ENCODE assay signal across 10 cellular contexts in the genomic region with DNA sequence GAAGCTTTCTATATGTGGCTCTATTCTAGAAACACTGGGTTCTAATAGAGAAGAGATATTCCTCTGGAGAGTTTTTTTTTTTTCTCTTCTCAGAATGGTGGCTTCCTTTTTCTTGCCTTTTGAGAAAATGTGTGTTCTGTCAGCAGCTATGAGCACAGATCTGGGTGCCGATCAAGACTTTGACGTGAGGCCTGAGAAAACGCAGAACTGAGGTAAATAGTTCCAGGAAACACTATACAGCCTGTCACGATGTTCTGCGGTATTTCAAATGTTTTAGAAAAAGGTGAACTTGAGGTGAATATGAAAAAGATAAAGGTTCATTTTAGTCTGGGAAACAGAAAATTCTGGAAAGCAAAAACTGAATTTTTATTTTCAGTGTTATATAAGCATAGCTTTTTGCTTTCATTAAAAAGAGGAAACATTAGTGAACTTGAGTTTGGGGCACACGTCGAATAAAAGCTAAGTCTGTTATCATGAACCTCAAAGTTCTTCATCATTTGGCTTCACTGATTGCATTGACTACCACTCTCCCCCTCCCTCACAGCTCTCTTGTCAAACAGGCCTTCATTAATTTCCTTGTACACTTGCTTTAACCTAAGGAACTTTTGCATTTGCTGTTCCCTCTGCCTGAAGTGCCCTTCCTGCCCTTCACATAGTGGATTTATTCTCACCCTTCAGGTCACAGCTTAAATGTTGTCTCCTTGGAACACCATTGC.
DNase-seq lines count a peak whose midpoint lies in the region; ATAC-seq and TF ChIP-seq lines count a peak whose summit lies in the region.
"Had no signal": no experiment of that assay in that cellular context is flagged by ENCODE, and none has a peak within 500 bp of the region (broad histone marks: within the 10 kb centered on the region; RNA-seq: fewer than 3 reads in every experiment).

No MANE protein-coding gene starts in this region.

- peak overlapping the region; percentile 4 for H3K4me3 Mint-ChIP-seq in activated CD8-positive, alpha-beta T cell treated with anti-CD3 and anti-CD28 coated beads, Interleukin-2, amount 10 ng/mL, durations not matched to agents 7 days and 5 days
- no peak overlapping the region for H3K4me3 Mint-ChIP-seq in stimulated activated naive B cell treated with anti-CD40 and anti-IgM and Interleukin-4, amounts not matched to agents 10 μg/mL and 1 μg/mL and 100 μg/mL, for 72 hours

- DNase-seq in activated T-cell treated with anti-CD3 and anti-CD28 coated beads for 24 hours (ENCODE audit: low read depth) = peak; percentile 25
- DNase-seq in activated T-cell treated with anti-CD3 and anti-CD28 coated beads, Interleukin-2, amount 50 U/mL, for 1 hour = no peak
- DNase-seq in activated CD8-positive, alpha-beta T cell treated with anti-CD3 and anti-CD28 coated beads, Interleukin-2, amount 10 ng/mL, durations not matched to agents 7 days and 5 days = peak; percentile 82
- DNase-seq in fibroblast of villous mesenchyme (ENCODE audit: low read depth) = peak; percentile 62
- no peak for DNase-seq in stimulated activated naive B cell treated with anti-CD40 and anti-IgM and Interleukin-4, amounts not matched to agents 10 μg/mL and 1 μg/mL and 100 μg/mL, for 72 hours
- no peak for DNase-seq in NCI-H345 treated with DMSO at 0.1 percent for 48 hours (lab: John Stamatoyannopoulos, UW; ENCODE audit: unreplicated experiment)
- DNase-seq in DMS53 treated with DMSO at 0.1 percent for 48 hours (lab: John Stamatoyannopoulos, UW; ENCODE audit: unreplicated experiment) = no peak
- DNase-seq: DND-41 had no signal

- peak overlapping the region; percentile 69 for H3K27ac Mint-ChIP-seq in activated CD8-positive, alpha-beta T cell treated with anti-CD3 and anti-CD28 coated beads, Interleukin-2, amount 10 ng/mL, durations not matched to agents 7 days and 5 days
- peak overlapping the region; percentile 59 for H3K27ac Mint-ChIP-seq in stimulated activated naive B cell treated with anti-CD40 and anti-IgM and Interleukin-4, amounts not matched to agents 10 μg/mL and 1 μg/mL and 100 μg/mL, for 72 hours

- peak; percentile 97 for ATAC-seq in activated CD8-positive, alpha-beta T cell treated with anti-CD3 and anti-CD28 coated beads, Interleukin-2, amount 10 ng/mL, durations not matched to agents 7 days and 5 days
- peak; percentile 71 to 86 for ATAC-seq in stimulated activated naive B cell treated with anti-CD40 and anti-IgM and Interleukin-4, amounts not matched to agents 10 μg/mL and 1 μg/mL and 100 μg/mL, for 72 hours (replicated peaks)
- no peak for ATAC-seq in GM21786 (IDR thresholded peaks at IDR 0.05; ENCODE audit: unreplicated experiment)
- ATAC-seq: sciatic nerve had no signal

- H3K4me3 ChIP-seq in fibroblast of villous mesenchyme (ENCODE audit: low read depth, low read length) = no peak overlapping the region

- no peaks in the 10 kb centered on the region for H3K27me3 Mint-ChIP-seq in activated CD8-positive, alpha-beta T cell treated with anti-CD3 and anti-CD28 coated beads, Interleukin-2, amount 10 ng/mL, durations not matched to agents 7 days and 5 days (ENCODE audit: low read depth)
- H3K27me3 Mint-ChIP-seq in stimulated activated naive B cell treated with anti-CD40 and anti-IgM and Interleukin-4, amounts not matched to agents 10 μg/mL and 1 μg/mL and 100 μg/mL, for 72 hours = no peaks in the 10 kb centered on the region

- no peak for TF ChIP-seq CTCF in fibroblast of villous mesenchyme (IDR thresholded peaks at IDR 0.05; ENCODE audit: insufficient read depth, low read depth, low read length)

- H3K36me3 Mint-ChIP-seq in activated CD8-positive, alpha-beta T cell treated with anti-CD3 and anti-CD28 coated beads, Interleukin-2, amount 10 ng/mL, durations not matched to agents 7 days and 5 days (ENCODE audit: low read depth) = peaks cover 41% of the 10 kb centered on the region
- peaks cover 0 to 1% of the 10 kb centered on the region in 2 donors for H3K36me3 Mint-ChIP-seq in stimulated activated naive B cell treated with anti-CD40 and anti-IgM and Interleukin-4, amounts not matched to agents 10 μg/mL and 1 μg/mL and 100 μg/mL, for 72 hours

- peaks cover 23% of the 10 kb centered on the region for H3K9me3 Mint-ChIP-seq in activated CD8-positive, alpha-beta T cell treated with anti-CD3 and anti-CD28 coated beads, Interleukin-2, amount 10 ng/mL, durations not matched to agents 7 days and 5 days (ENCODE audit: insufficient read depth)
- peaks cover 0 to 6% of the 10 kb centered on the region in 2 donors for H3K9me3 Mint-ChIP-seq in stimulated activated naive B cell treated with anti-CD40 and anti-IgM and Interleukin-4, amounts not matched to agents 10 μg/mL and 1 μg/mL and 100 μg/mL, for 72 hours

- CTCF ChIA-PET in activated CD8-positive, alpha-beta T cell treated with anti-CD3 and anti-CD28 coated beads, Interleukin-2, amount 10 ng/mL, durations not matched to agents 7 days and 5 days (lab: Charles Lee) = interaction anchor here (0.8 to 1.9 kb wide), 6 partner anchors 111 to 305 kb away, joined by 3 to 9 read pairs (median 4); no protein-coding TSS in a partner anchor

- peaks cover 35% of the 10 kb centered on the region for H3K4me1 Mint-ChIP-seq in activated CD8-positive, alpha-beta T cell treated with anti-CD3 and anti-CD28 coated beads, Interleukin-2, amount 10 ng/mL, durations not matched to agents 7 days and 5 days (ENCODE audit: low read depth)
- peaks cover 7 to 11% of the 10 kb centered on the region in 2 donors for H3K4me1 Mint-ChIP-seq in stimulated activated naive B cell treated with anti-CD40 and anti-IgM and Interleukin-4, amounts not matched to agents 10 μg/mL and 1 μg/mL and 100 μg/mL, for 72 hours

- POLR2A ChIA-PET in activated CD8-positive, alpha-beta T cell treated with anti-CD3 and anti-CD28 coated beads, Interleukin-2, amount 10 ng/mL, durations not matched to agents 7 days and 5 days (lab: Charles Lee) = interaction anchor here (0.6 to 1.7 kb wide), 7 partner anchors 111 to 407 kb away, joined by 3 to 7 read pairs (median 3); a partner anchor contains a TSS

Comparison
In these comparisons a context has a peak if more than half of its experiments do, and no peak if none do; other contexts are left out.
1. DNase-seq: peak in activated T-cell treated with anti-CD3 and anti-CD28 coated beads for 24 hours (single experiment), activated CD8-positive, alpha-beta T cell treated with anti-CD3 and anti-CD28 coated beads, Interleukin-2, amount 10 ng/mL, durations not matched to agents 7 days and 5 days (single experiment) and fibroblast of villous mesenchyme (single experiment); none in activated T-cell treated with anti-CD3 and anti-CD28 coated beads, Interleukin-2, amount 50 U/mL, for 1 hour (single experiment), stimulated activated naive B cell treated with anti-CD40 and anti-IgM and Interleukin-4, amounts not matched to agents 10 μg/mL and 1 μg/mL and 100 μg/mL, for 72 hours (single experiment), NCI-H345 treated with DMSO at 0.1 percent for 48 hours (single experiment) and DMS53 treated with DMSO at 0.1 percent for 48 hours (single experiment).